Comparison of ENCODE assay signal across 8 cellular contexts in genomic region chr6:125301435-125302391, GRCh38. TPM values are rescaled to one million over a fixed set of nuclear protein-coding genes. Genes with fewer than 3 reads are reported as not detected.
A peak's percentile ranks its signal among the peaks of the same experiment; 100 is the strongest.
DNase-seq lines count a peak whose midpoint lies in the region; ATAC-seq and TF ChIP-seq lines count a peak whose summit lies in the region.

A gene with protein sequence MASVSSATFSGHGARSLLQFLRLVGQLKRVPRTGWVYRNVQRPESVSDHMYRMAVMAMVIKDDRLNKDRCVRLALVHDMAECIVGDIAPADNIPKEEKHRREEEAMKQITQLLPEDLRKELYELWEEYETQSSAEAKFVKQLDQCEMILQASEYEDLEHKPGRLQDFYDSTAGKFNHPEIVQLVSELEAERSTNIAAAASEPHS (minus strand): TSS chr6:125301967. CDS start chr6:125301932, 35 bp downstream.

- H3K27me3 ChIP-seq in right atrium auricular region = no peaks in the 10 kb centered on the region

- peaks cover 0 to 35% of the 10 kb centered on the region in 2 donors for H3K4me1 ChIP-seq in right atrium auricular region

- H3K27ac ChIP-seq in KOPT-K1 (ENCODE audit: low read depth, low read length, poor library complexity, severe bottlenecking) (peak within 1 kb of the TSS; percentile 76), right atrium auricular region (peak within 1 kb of the TSS; percentile 85 to 88)

- peaks cover 36% of the 10 kb centered on the region for H3K36me3 ChIP-seq in KOPT-K1 (ENCODE audit: insufficient read depth, low read length)
- H3K36me3 ChIP-seq in right atrium auricular region = peaks cover 24% of the 10 kb centered on the region

- peak in 1 of 2 donors; percentile 18 for TF ChIP-seq CTCF in right atrium auricular region (IDR thresholded peaks at IDR 0.05)

- ATAC-seq in GM21786 (IDR thresholded peaks at IDR 0.05; ENCODE audit: unreplicated experiment) = peak; percentile 84

- H3K4me3 ChIP-seq in right atrium auricular region = peak within 1 kb of the TSS; percentile 56 to 85

- H3K9me3 ChIP-seq in KOPT-K1 (ENCODE audit: insufficient read depth, low read length, poor library complexity, severe bottlenecking) = no peaks in the 10 kb centered on the region
- no peaks in the 10 kb centered on the region for H3K9me3 ChIP-seq in right atrium auricular region

- peak; percentile 89 for DNase-seq in GM03348 (ENCODE audit: low spot score)
- peak in 4 of 5 donors; percentile 17 to 55 (median 26) for DNase-seq in T-helper 1 cell
- DNase-seq in anterior cingulate cortex (lab: John Stamatoyannopoulos, UW) = peak in 47 of 58 donors; percentile 7 to 73 (median 43)
- peak; percentile 67 for DNase-seq in right atrium auricular region (ENCODE audit: low spot score)
- peak; percentile 51 for DNase-seq in pulmonary artery endothelial cell (ENCODE audit: low read depth, low spot score)
- DNase-seq in NCI-H1048 (lab: John Stamatoyannopoulos, UW) = no peak

RNA-seq across cellular contexts. Expression of the gene that starts here (rescaled TPM):
- total RNA-seq in right atrium auricular region (10 to 100 TPM; 85.7 to 98.7 TPM), pulmonary artery endothelial cell (29.9 and 30.1 TPM in 2 replicates)
